Comparison of ENCODE assay signal across 1 cellular context in the genomic region with DNA sequence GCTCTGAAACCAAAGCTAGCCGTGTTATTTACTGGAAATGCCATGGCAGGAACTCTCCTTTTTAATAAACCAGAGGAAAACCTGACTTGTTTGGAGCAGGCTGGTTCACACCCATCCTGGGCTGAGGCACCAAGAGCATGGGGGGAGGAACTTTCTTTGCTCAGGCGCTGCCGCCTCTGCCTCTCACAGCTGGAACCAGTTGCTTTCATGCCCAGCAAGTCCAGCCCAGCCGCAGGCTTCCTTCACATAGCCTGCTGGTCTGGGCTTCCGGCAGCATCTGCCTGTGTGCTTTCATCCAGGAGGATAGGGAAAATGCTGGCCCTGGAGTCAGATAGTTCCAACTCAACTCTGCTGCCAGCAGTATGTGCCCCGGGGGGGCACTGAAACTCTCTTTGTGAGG.
TF ChIP-seq lines count a peak whose summit lies in the region.

No MANE protein-coding gene starts in this region.

TF ChIP-seq in GM23338, 12 proteins besides CTCF, POLR2A, EP300 and RAD21 (continued from another document):
- TF ChIP-seq, protein P1, sequence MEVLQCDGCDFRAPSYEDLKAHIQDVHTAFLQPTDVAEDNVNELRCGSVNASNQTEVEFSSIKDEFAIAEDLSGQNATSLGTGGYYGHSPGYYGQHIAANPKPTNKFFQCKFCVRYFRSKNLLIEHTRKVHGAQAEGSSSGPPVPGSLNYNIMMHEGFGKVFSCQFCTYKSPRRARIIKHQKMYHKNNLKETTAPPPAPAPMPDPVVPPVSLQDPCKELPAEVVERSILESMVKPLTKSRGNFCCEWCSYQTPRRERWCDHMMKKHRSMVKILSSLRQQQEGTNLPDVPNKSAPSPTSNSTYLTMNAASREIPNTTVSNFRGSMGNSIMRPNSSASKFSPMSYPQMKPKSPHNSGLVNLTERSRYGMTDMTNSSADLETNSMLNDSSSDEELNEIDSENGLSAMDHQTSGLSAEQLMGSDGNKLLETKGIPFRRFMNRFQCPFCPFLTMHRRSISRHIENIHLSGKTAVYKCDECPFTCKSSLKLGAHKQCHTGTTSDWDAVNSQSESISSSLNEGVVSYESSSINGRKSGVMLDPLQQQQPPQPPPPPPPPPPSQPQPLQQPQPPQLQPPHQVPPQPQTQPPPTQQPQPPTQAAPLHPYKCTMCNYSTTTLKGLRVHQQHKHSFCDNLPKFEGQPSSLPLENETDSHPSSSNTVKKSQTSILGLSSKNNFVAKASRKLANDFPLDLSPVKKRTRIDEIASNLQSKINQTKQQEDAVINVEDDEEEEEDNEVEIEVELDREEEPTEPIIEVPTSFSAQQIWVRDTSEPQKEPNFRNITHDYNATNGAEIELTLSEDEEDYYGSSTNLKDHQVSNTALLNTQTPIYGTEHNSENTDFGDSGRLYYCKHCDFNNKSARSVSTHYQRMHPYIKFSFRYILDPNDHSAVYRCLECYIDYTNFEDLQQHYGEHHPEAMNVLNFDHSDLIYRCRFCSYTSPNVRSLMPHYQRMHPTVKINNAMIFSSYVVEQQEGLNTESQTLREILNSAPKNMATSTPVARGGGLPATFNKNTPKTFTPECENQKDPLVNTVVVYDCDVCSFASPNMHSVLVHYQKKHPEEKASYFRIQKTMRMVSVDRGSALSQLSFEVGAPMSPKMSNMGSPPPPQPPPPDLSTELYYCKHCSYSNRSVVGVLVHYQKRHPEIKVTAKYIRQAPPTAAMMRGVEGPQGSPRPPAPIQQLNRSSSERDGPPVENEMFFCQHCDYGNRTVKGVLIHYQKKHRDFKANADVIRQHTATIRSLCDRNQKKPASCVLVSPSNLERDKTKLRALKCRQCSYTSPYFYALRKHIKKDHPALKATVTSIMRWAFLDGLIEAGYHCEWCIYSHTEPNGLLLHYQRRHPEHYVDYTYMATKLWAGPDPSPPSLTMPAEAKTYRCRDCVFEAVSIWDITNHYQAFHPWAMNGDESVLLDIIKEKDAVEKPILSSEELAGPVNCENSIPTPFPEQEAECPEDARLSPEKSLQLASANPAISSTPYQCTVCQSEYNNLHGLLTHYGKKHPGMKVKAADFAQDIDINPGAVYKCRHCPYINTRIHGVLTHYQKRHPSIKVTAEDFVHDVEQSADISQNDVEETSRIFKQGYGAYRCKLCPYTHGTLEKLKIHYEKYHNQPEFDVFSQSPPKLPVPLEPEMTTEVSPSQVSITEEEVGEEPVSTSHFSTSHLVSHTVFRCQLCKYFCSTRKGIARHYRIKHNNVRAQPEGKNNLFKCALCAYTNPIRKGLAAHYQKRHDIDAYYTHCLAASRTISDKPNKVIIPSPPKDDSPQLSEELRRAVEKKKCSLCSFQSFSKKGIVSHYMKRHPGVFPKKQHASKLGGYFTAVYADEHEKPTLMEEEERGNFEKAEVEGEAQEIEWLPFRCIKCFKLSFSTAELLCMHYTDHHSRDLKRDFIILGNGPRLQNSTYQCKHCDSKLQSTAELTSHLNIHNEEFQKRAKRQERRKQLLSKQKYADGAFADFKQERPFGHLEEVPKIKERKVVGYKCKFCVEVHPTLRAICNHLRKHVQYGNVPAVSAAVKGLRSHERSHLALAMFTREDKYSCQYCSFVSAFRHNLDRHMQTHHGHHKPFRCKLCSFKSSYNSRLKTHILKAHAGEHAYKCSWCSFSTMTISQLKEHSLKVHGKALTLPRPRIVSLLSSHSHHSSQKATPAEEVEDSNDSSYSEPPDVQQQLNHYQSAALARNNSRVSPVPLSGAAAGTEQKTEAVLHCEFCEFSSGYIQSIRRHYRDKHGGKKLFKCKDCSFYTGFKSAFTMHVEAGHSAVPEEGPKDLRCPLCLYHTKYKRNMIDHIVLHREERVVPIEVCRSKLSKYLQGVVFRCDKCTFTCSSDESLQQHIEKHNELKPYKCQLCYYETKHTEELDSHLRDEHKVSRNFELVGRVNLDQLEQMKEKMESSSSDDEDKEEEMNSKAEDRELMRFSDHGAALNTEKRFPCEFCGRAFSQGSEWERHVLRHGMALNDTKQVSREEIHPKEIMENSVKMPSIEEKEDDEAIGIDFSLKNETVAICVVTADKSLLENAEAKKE (CRISPR knock-in tag; IDR thresholded peaks at IDR 0.05), result no peak
- TF ChIP-seq JUNB (IDR thresholded peaks at IDR 0.05; ENCODE audit: unreplicated experiment) (no peak), STAT1 (IDR thresholded peaks at IDR 0.05; ENCODE audit: unreplicated experiment) (no peak), EZH2phosphoT487 (IDR thresholded peaks at IDR 0.05; ENCODE audit: unreplicated experiment) (no peak), EZH2 (IDR thresholded peaks at IDR 0.05; ENCODE audit: low read depth, unreplicated experiment) (no peak), ZNF114 (CRISPR knock-in tag; IDR thresholded peaks at IDR 0.05) (no peak)
- TF ChIP-seq, protein P2, sequence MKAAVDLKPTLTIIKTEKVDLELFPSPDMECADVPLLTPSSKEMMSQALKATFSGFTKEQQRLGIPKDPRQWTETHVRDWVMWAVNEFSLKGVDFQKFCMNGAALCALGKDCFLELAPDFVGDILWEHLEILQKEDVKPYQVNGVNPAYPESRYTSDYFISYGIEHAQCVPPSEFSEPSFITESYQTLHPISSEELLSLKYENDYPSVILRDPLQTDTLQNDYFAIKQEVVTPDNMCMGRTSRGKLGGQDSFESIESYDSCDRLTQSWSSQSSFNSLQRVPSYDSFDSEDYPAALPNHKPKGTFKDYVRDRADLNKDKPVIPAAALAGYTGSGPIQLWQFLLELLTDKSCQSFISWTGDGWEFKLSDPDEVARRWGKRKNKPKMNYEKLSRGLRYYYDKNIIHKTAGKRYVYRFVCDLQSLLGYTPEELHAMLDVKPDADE (IDR thresholded peaks at IDR 0.05), result no peak
